Comparison of ENCODE assay signal across 8 cellular contexts in genomic region chr5:40676643-40677333, GRCh38. TPM values are rescaled to one million over a fixed set of nuclear protein-coding genes. Genes with fewer than 3 reads are reported as not detected.
DNase-seq lines count a peak whose midpoint lies in the region; ATAC-seq and TF ChIP-seq lines count a peak whose summit lies in the region.

No MANE protein-coding gene starts in this region.

- H3K27ac Mint-ChIP-seq in T-helper 1 cell treated with Interleukin-12 subunit alpha and Interleukin-12 subunit beta and Interleukin-4 antibody, amounts not matched to agents 30 μg/mL and 1 μg/mL, for 36 hours: peak overlapping the region; percentile 78
- H3K27ac Mint-ChIP-seq in activated CD4-positive, alpha-beta memory T cell treated with anti-CD3 and anti-CD28 coated beads for 36 hours: peak overlapping the region; percentile 76

- no peaks in the 10 kb centered on the region for H3K36me3 ChIP-seq in right atrium auricular region
- H3K36me3 ChIP-seq in subcutaneous abdominal adipose tissue (ENCODE audit: control insufficient read depth in 5 of 5, insufficient read depth in 5 of 5, low read length in 5 of 5): peaks cover 0 to 7% (median 3%) of the 10 kb centered on the region in 5 donors

- H3K27me3 ChIP-seq in right atrium auricular region (peaks cover 0 to 6% of the 10 kb centered on the region in 2 donors), subcutaneous abdominal adipose tissue (ENCODE audit: control insufficient read depth in 5 of 5, insufficient read depth in 4 of 5, low read length in 5 of 5) (no peaks in the 10 kb centered on the region)

- H3K27ac ChIP-seq in right atrium auricular region (peak overlapping the region; percentile 84 to 86), subcutaneous abdominal adipose tissue (ENCODE audit: low read depth, low read length) (peak overlapping the region; percentile 95)

- POLR2A ChIA-PET in activated CD4-positive, alpha-beta memory T cell treated with anti-CD3 and anti-CD28 coated beads for 36 hours (lab: Charles Lee): interaction anchor here (0.6 to 1.8 kb wide), 6 partner anchors 23 to 399 kb away, joined by 3 to 5 read pairs (median 4); no protein-coding TSS in a partner anchor

- no peaks in the 10 kb centered on the region for H3K27me3 Mint-ChIP-seq in T-helper 1 cell treated with Interleukin-12 subunit alpha and Interleukin-12 subunit beta and Interleukin-4 antibody, amounts not matched to agents 30 μg/mL and 1 μg/mL, for 36 hours (ENCODE audit: low read depth)
- no peaks in the 10 kb centered on the region for H3K27me3 Mint-ChIP-seq in activated CD4-positive, alpha-beta memory T cell treated with anti-CD3 and anti-CD28 coated beads for 36 hours

- H3K36me3 Mint-ChIP-seq in T-helper 1 cell treated with Interleukin-12 subunit alpha and Interleukin-12 subunit beta and Interleukin-4 antibody, amounts not matched to agents 30 μg/mL and 1 μg/mL, for 36 hours (ENCODE audit: low read depth): peaks cover 17% of the 10 kb centered on the region
- peaks cover 20% of the 10 kb centered on the region for H3K36me3 Mint-ChIP-seq in activated CD4-positive, alpha-beta memory T cell treated with anti-CD3 and anti-CD28 coated beads for 36 hours

- peaks cover 52% of the 10 kb centered on the region for H3K4me1 Mint-ChIP-seq in T-helper 1 cell treated with Interleukin-12 subunit alpha and Interleukin-12 subunit beta and Interleukin-4 antibody, amounts not matched to agents 30 μg/mL and 1 μg/mL, for 36 hours (ENCODE audit: low read depth)
- peaks cover 56% of the 10 kb centered on the region for H3K4me1 Mint-ChIP-seq in activated CD4-positive, alpha-beta memory T cell treated with anti-CD3 and anti-CD28 coated beads for 36 hours (ENCODE audit: low read depth)

- no peaks in the 10 kb centered on the region for H3K9me3 ChIP-seq in right atrium auricular region
- H3K9me3 ChIP-seq in subcutaneous abdominal adipose tissue (ENCODE audit: control insufficient read depth in 5 of 5, low read length in 5 of 5): no peaks in the 10 kb centered on the region

- intact Hi-C loops in activated CD4-positive, alpha-beta memory T cell treated with anti-CD3 and anti-CD28 coated beads for 36 hours (cut with micrococcal nuclease): no loop called here

- H3K4me3 ChIP-seq in right atrium auricular region (no peak overlapping the region), subcutaneous abdominal adipose tissue (ENCODE audit: low read depth in 1 of 5, low read length in 5 of 5) (peak overlapping the region in 2 of 5 donors; percentile 13 to 29)

- ATAC-seq in GM19455 (IDR thresholded peaks at IDR 0.05; ENCODE audit: unreplicated experiment): no peak

- H3K4me3 Mint-ChIP-seq in T-helper 1 cell treated with Interleukin-12 subunit alpha and Interleukin-12 subunit beta and Interleukin-4 antibody, amounts not matched to agents 30 μg/mL and 1 μg/mL, for 36 hours: peak overlapping the region; percentile 8
- peak overlapping the region; percentile 50 for H3K4me3 Mint-ChIP-seq in activated CD4-positive, alpha-beta memory T cell treated with anti-CD3 and anti-CD28 coated beads for 36 hours

- H3K9me3 Mint-ChIP-seq in T-helper 1 cell treated with Interleukin-12 subunit alpha and Interleukin-12 subunit beta and Interleukin-4 antibody, amounts not matched to agents 30 μg/mL and 1 μg/mL, for 36 hours: no peaks in the 10 kb centered on the region
- H3K9me3 Mint-ChIP-seq in activated CD4-positive, alpha-beta memory T cell treated with anti-CD3 and anti-CD28 coated beads for 36 hours: no peaks in the 10 kb centered on the region

- DNase-seq in T-helper 1 cell (no peak), right atrium auricular region (ENCODE audit: low spot score) (no peak), NCI-H2107 (lab: John Stamatoyannopoulos, UW) (no peak), nucleus accumbens (lab: John Stamatoyannopoulos, UW) (no peak)
- peak; percentile 54 for DNase-seq in activated CD4-positive, alpha-beta memory T cell treated with anti-CD3 and anti-CD28 coated beads for 36 hours

- no peak for TF ChIP-seq CTCF in right atrium auricular region (IDR thresholded peaks at IDR 0.05)

- peaks cover 0 to 33% of the 10 kb centered on the region in 2 donors for H3K4me1 ChIP-seq in right atrium auricular region
- H3K4me1 ChIP-seq in subcutaneous abdominal adipose tissue (ENCODE audit: control insufficient read depth in 5 of 5, insufficient read depth in 5 of 5, low read length in 5 of 5): peaks cover 7 to 47% (median 45%) of the 10 kb centered on the region in 5 donors

- CTCF ChIA-PET in activated CD4-positive, alpha-beta memory T cell treated with anti-CD3 and anti-CD28 coated beads for 36 hours (lab: Charles Lee): interaction anchor here (1.3 to 1.5 kb wide), 3 partner anchors 12 to 399 kb away, joined by 3 to 4 read pairs (median 3); no protein-coding TSS in a partner anchor

- H3K9ac ChIP-seq in subcutaneous abdominal adipose tissue (ENCODE audit: low read length in 5 of 5): peak overlapping the region in 3 of 5 donors; percentile 35 to 95 (median 47)

RNA-seq across cellular contexts. Expression of gene PTGER4, which starts 2.9 kb away (rescaled TPM):
- 10 to 100 TPM; 53.7 to 59.9 TPM for total RNA-seq in activated CD4-positive, alpha-beta memory T cell treated with anti-CD3 and anti-CD28 coated beads for 36 hours
- total RNA-seq in right atrium auricular region: 10 to 100 TPM in 1 of 2 donors, 1 to 10 TPM in 1; 7.3 to 22.0 TPM
